In the genomic region with DNA sequence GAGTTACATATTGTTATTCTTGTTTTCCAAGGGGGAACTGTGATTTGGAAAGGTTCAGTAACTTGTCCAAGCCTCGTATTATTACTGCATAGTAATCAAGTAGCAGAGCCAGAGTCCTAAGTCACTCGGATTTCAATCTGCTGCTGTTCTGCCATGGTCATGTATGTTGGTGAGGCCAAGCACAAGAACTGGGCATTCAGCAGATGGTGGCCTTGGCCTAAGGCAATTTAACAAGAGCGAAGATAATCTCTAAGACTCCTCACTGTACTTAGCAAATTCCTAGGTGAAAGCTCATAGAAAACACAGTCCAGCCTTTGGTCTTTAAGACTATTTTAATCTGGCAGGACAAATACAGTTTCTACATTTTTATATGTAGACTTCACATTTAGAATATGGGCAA, we compare ENCODE assay signal across 27 cellular contexts.
"Had no signal": no experiment of that assay in that cellular context is flagged by ENCODE, and none has a peak within 500 bp of the region (broad histone marks: within the 10 kb centered on the region; RNA-seq: fewer than 3 reads in every experiment).

No MANE protein-coding gene starts in this region.

- H3K36me3 Mint-ChIP-seq: activated CD4-positive, alpha-beta memory T cell treated with anti-CD3 and anti-CD28 coated beads for 36 hours; activated naive CD4-positive, alpha-beta T cell treated with anti-CD3 and anti-CD28 coated beads, Interleukin-2, amount 10 ng/mL, durations not matched to agents 7 days and 5 days; activated naive CD8-positive, alpha-beta T cell treated with anti-CD3 and anti-CD28 coated beads for 36 hours had no signal

- H3K9me3 Mint-ChIP-seq: activated CD4-positive, alpha-beta memory T cell treated with anti-CD3 and anti-CD28 coated beads for 36 hours; activated CD4-positive, alpha-beta T cell treated with anti-CD3 and anti-CD28 coated beads, Interleukin-2, amount 10 ng/mL, durations not matched to agents 7 days and 5 days; activated naive CD4-positive, alpha-beta T cell treated with anti-CD3 and anti-CD28 coated beads, Interleukin-2, amount 10 ng/mL, durations not matched to agents 7 days and 5 days; activated naive CD8-positive, alpha-beta T cell treated with anti-CD3 and anti-CD28 coated beads for 36 hours; activated T-cell treated with anti-CD3 and anti-CD28 coated beads, Interleukin-2, amount 50 U/mL, for 4 hours had no signal

- H3K4me1 Mint-ChIP-seq: activated CD4-positive, alpha-beta T cell treated with anti-CD3 and anti-CD28 coated beads, Interleukin-2, amount 10 ng/mL, durations not matched to agents 7 days and 5 days; activated naive CD4-positive, alpha-beta T cell treated with anti-CD3 and anti-CD28 coated beads, Interleukin-2, amount 10 ng/mL, durations not matched to agents 7 days and 5 days; activated naive CD8-positive, alpha-beta T cell treated with anti-CD3 and anti-CD28 coated beads for 36 hours had no signal

- H3K4me1 ChIP-seq: adrenal gland, SJSA1 had no signal

- H3K9me3 ChIP-seq: adrenal gland, SJSA1 had no signal

- DNase-seq: activated CD4-positive, alpha-beta memory T cell treated with anti-CD3 and anti-CD28 coated beads for 36 hours; activated CD4-positive, alpha-beta T cell treated with anti-CD3 and anti-CD28 coated beads, Interleukin-2, amount 10 ng/mL, durations not matched to agents 7 days and 5 days; activated CD4-positive, CD25-positive, alpha-beta regulatory T cell; activated CD8-positive, alpha-beta memory T cell treated with anti-CD3 and anti-CD28 coated beads for 24 hours; activated gamma-delta T cell; activated naive CD4-positive, alpha-beta T cell treated with anti-CD3 and anti-CD28 coated beads, Interleukin-2, amount 10 ng/mL, durations not matched to agents 7 days and 5 days; activated naive CD8-positive, alpha-beta T cell treated with anti-CD3 and anti-CD28 coated beads for 36 hours; activated T-cell treated with anti-CD3 and anti-CD28 coated beads, Interleukin-2, amount 50 U/mL, for 4 hours; adrenal gland; anterior cingulate cortex; cerebellar nuclear complex; MM.1S; NCI-H1105 treated with DMSO at 0.1 percent for 48 hours; NCI-H1436 treated with DMSO at 0.1 percent for 48 hours; NCI-H187; NCI-H2081 treated with DMSO at 0.1 percent for 48 hours; NCI-H2171; NCI-H345; NCI-H510A; NCI-H774; NK-92 treated with Interleukin-12 subunit alpha and Interleukin-12 subunit beta, amount 100 ng/mL, for 24 hours; OCI-M1; SHP77; T-helper 2 cell; T1000 had no signal

- H3K27ac Mint-ChIP-seq: activated CD4-positive, alpha-beta memory T cell treated with anti-CD3 and anti-CD28 coated beads for 36 hours; activated CD4-positive, alpha-beta T cell treated with anti-CD3 and anti-CD28 coated beads, Interleukin-2, amount 10 ng/mL, durations not matched to agents 7 days and 5 days; activated naive CD4-positive, alpha-beta T cell treated with anti-CD3 and anti-CD28 coated beads, Interleukin-2, amount 10 ng/mL, durations not matched to agents 7 days and 5 days; activated naive CD8-positive, alpha-beta T cell treated with anti-CD3 and anti-CD28 coated beads for 36 hours had no signal

- H3K27me3 ChIP-seq: adrenal gland, SJSA1 had no signal

- ATAC-seq: activated T-cell treated with anti-CD3 and anti-CD28 coated beads, Interleukin-2, amount 50 U/mL, for 4 hours; Panc1 had no signal

- H3K4me3 ChIP-seq: adrenal gland, SJSA1 had no signal

- H3K4me3 Mint-ChIP-seq: activated CD4-positive, alpha-beta memory T cell treated with anti-CD3 and anti-CD28 coated beads for 36 hours; activated CD4-positive, alpha-beta T cell treated with anti-CD3 and anti-CD28 coated beads, Interleukin-2, amount 10 ng/mL, durations not matched to agents 7 days and 5 days; activated naive CD4-positive, alpha-beta T cell treated with anti-CD3 and anti-CD28 coated beads, Interleukin-2, amount 10 ng/mL, durations not matched to agents 7 days and 5 days; activated naive CD8-positive, alpha-beta T cell treated with anti-CD3 and anti-CD28 coated beads for 36 hours; activated T-cell treated with anti-CD3 and anti-CD28 coated beads, Interleukin-2, amount 50 U/mL, for 4 hours had no signal

- H3K36me3 ChIP-seq: adrenal gland, SJSA1 had no signal

- H3K27me3 Mint-ChIP-seq: activated CD4-positive, alpha-beta memory T cell treated with anti-CD3 and anti-CD28 coated beads for 36 hours; activated CD4-positive, alpha-beta T cell treated with anti-CD3 and anti-CD28 coated beads, Interleukin-2, amount 10 ng/mL, durations not matched to agents 7 days and 5 days; activated naive CD4-positive, alpha-beta T cell treated with anti-CD3 and anti-CD28 coated beads, Interleukin-2, amount 10 ng/mL, durations not matched to agents 7 days and 5 days; activated naive CD8-positive, alpha-beta T cell treated with anti-CD3 and anti-CD28 coated beads for 36 hours had no signal
